Comparison of ENCODE assay signal across 8 cellular contexts in genomic region chr3:183555541-183556081, GRCh38. TPM values are rescaled to one million over a fixed set of nuclear protein-coding genes. Genes with fewer than 3 reads are reported as not detected.
A peak's percentile ranks its signal among the peaks of the same experiment; 100 is the strongest.
DNase-seq lines count a peak whose midpoint lies in the region; ATAC-seq lines count a peak whose summit lies in the region.

Gene KLHL6, minus strand, starts transcription at chr3:183555706. Its CDS starts 53 bp downstream, at chr3:183555653.

- no peaks in the 10 kb centered on the region for H3K27me3 ChIP-seq in mononuclear cell (ENCODE audit: insufficient read depth, low read length)

- H3K9me3 ChIP-seq in mononuclear cell (ENCODE audit: low read depth, low read length) = no peaks in the 10 kb centered on the region

- H3K4me1 Mint-ChIP-seq in stimulated activated naive CD8-positive, alpha-beta T cell treated with anti-CD3 and anti-CD28 coated beads, Interleukin-15, amount 100 ng/mL, for 72 hours = peaks cover 46% of the 10 kb centered on the region

- ATAC-seq in GM18498 (IDR thresholded peaks at IDR 0.05; ENCODE audit: unreplicated experiment) (peak; percentile 93), HG02852 (IDR thresholded peaks at IDR 0.05; ENCODE audit: unreplicated experiment) (peak; percentile 89)
- ATAC-seq in stimulated activated naive CD8-positive, alpha-beta T cell treated with anti-CD3 and anti-CD28 coated beads, Interleukin-15, amount 100 ng/mL, for 72 hours = peak; percentile 89

- peaks cover 46% of the 10 kb centered on the region for H3K4me1 ChIP-seq in mononuclear cell (ENCODE audit: insufficient read depth, low read length)

- H3K4me3 Mint-ChIP-seq in stimulated activated naive CD8-positive, alpha-beta T cell treated with anti-CD3 and anti-CD28 coated beads, Interleukin-15, amount 100 ng/mL, for 72 hours = peak within 1 kb of the TSS; percentile 99 to 100

- H3K4me3 ChIP-seq in mononuclear cell (ENCODE audit: low read length) = peak within 1 kb of the TSS; percentile 61

- DNase-seq in SIG-M5 (lab: John Stamatoyannopoulos, UW) (peak; percentile 30), NCI-H1048 (lab: John Stamatoyannopoulos, UW) (no peak), COLO829 (ENCODE audit: low spot score) (no peak)
- peak; percentile 57 for DNase-seq in activated gamma-delta T cell treated with anti-CD3 and anti-CD28 coated beads, Interleukin-2, amount 50 U/mL, for 16 hours (ENCODE audit: low read depth)
- peak; percentile 66 to 87 for DNase-seq in stimulated activated naive CD8-positive, alpha-beta T cell treated with anti-CD3 and anti-CD28 coated beads, Interleukin-15, amount 100 ng/mL, for 72 hours

- H3K27ac Mint-ChIP-seq in stimulated activated naive CD8-positive, alpha-beta T cell treated with anti-CD3 and anti-CD28 coated beads, Interleukin-15, amount 100 ng/mL, for 72 hours = peak within 1 kb of the TSS; percentile 99 to 100

- no peaks in the 10 kb centered on the region for H3K9me3 Mint-ChIP-seq in stimulated activated naive CD8-positive, alpha-beta T cell treated with anti-CD3 and anti-CD28 coated beads, Interleukin-15, amount 100 ng/mL, for 72 hours

- no peaks in the 10 kb centered on the region for H3K27me3 Mint-ChIP-seq in stimulated activated naive CD8-positive, alpha-beta T cell treated with anti-CD3 and anti-CD28 coated beads, Interleukin-15, amount 100 ng/mL, for 72 hours

RNA-seq across cellular contexts. Expression of gene KLHL6, which starts in this region (rescaled TPM):
- 24.9 TPM for total RNA-seq in mononuclear cell

Comparison
In these comparisons a context has a peak if more than half of its experiments do, and no peak if none do; other contexts are left out.
1. DNase-seq: peak in SIG-M5 (single experiment), activated gamma-delta T cell treated with anti-CD3 and anti-CD28 coated beads, Interleukin-2, amount 50 U/mL, for 16 hours (single experiment) and stimulated activated naive CD8-positive, alpha-beta T cell treated with anti-CD3 and anti-CD28 coated beads, Interleukin-15, amount 100 ng/mL, for 72 hours (2 of 2); none in NCI-H1048 (single experiment) and COLO829 (single experiment).
2. Peak in every context shown above with its lines, with median percentiles within 50 percentile points of each other: ATAC-seq.